1 cellular context compared by ENCODE assay signal in the genomic region with DNA sequence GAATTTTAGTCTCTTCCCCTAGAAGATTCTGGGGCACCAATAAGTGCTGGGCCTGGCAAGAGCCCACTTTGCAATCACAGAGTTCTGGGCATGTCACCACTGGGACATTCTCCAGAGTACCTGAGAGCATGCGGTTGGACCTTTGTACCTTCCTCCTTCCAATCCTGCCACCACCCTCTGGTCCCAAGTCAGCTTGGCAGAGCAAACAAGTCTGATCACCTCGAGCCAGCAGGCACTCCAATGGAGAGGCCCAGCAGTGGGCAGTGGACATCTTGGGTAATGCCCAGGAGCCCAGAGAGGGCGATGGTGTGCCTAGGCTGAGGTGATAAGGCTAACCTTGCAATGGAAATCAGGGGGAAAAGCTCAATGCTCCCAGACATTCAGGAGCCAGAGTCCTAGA.
TF ChIP-seq lines count a peak whose summit lies in the region.

No MANE protein-coding gene starts in this region.

TF ChIP-seq in A549, 52 proteins besides CTCF, POLR2A, EP300 and RAD21 (continued from another document):
- TF ChIP-seq REST (IDR thresholded peaks at IDR 0.05) (no peak), FOXS1 (CRISPR knock-in tag; IDR thresholded peaks at IDR 0.05) (no peak)
